Comparison of ENCODE assay signal across 10 cellular contexts in genomic region chr12:53208877-53209463, GRCh38. TPM values are rescaled to one million over a fixed set of nuclear protein-coding genes. Genes with fewer than 3 reads are reported as not detected.
A peak's percentile ranks its signal among the peaks of the same experiment; 100 is the strongest.
DNase-seq lines count a peak whose midpoint lies in the region; ATAC-seq and TF ChIP-seq lines count a peak whose summit lies in the region.
"Had no signal": no experiment of that assay in that cellular context is flagged by ENCODE, and none has a peak within 500 bp of the region (broad histone marks: within the 10 kb centered on the region; RNA-seq: fewer than 3 reads in every experiment).

No MANE protein-coding gene starts in this region.

- DNase-seq in CD8-positive, alpha-beta T cell = no peak
- peak; percentile 82 for DNase-seq in NOMO-1 (lab: John Stamatoyannopoulos, UW; ENCODE audit: unreplicated experiment in 2 of 2)
- DNase-seq in germinal center (ENCODE audit: low spot score) = peak; percentile 78
- no peak for DNase-seq in BE2C
- DNase-seq in cerebellar nuclear complex (lab: John Stamatoyannopoulos, UW) = no peak
- DNase-seq in H9 = no peak
- DNase-seq in HT-29 (ENCODE audit: low spot score) = no peak

- H3K9me3 Mint-ChIP-seq in CD8-positive, alpha-beta T cell = no peaks in the 10 kb centered on the region
- no peaks in the 10 kb centered on the region for H3K9me3 Mint-ChIP-seq in H9

- peaks cover 50% of the 10 kb centered on the region for H3K4me1 ChIP-seq in CD8-positive, alpha-beta T cell (ENCODE audit: insufficient read depth, low read length)
- H3K4me1 ChIP-seq in BE2C = peaks cover 4% of the 10 kb centered on the region; the same call in 1 of the 2 replicates
- H3K4me1 ChIP-seq in H9 (ENCODE audit: insufficient read depth, low read length) = peaks cover 5% of the 10 kb centered on the region; the same call in 1 of the 2 replicates

- no peaks in the 10 kb centered on the region for H3K79me1 ChIP-seq in H9 (ENCODE audit: insufficient read depth, low read depth, low read length, poor library complexity, severe bottlenecking)

- H2BK20ac ChIP-seq in H9 (ENCODE audit: low read depth, low read length, poor library complexity, severe bottlenecking) = no peak overlapping the region

- no peaks in the 10 kb centered on the region for H3K23me2 ChIP-seq in H9 (ENCODE audit: insufficient read length, low read depth, low read length, poor library complexity, severe bottlenecking)

- H3K4ac ChIP-seq in H9 (ENCODE audit: low read depth, low read length) = no peak overlapping the region

- peaks cover 31% of the 10 kb centered on the region for H3K36me3 ChIP-seq in CD8-positive, alpha-beta T cell (ENCODE audit: insufficient read depth, low read length)
- 0 out of 2 replicates have a peak, but pooled peaks cover 2% of the 10 kb centered on the region for H3K36me3 ChIP-seq in BE2C

- H3T11ph ChIP-seq in H9 (ENCODE audit: low read length) = no peak overlapping the region

- H4K20me1 ChIP-seq in H9 (ENCODE audit: control insufficient read depth, insufficient read depth, insufficient read length) = no peaks in the 10 kb centered on the region

- POLR2A ChIA-PET in CD8-positive, alpha-beta T cell (lab: Charles Lee) = interaction anchor here (0.6 to 4.1 kb wide), 8 partner anchors 10 to 86 kb away, joined by 3 to 27 read pairs (median 6); no protein-coding TSS in a partner anchor

- peak; percentile 4 for ATAC-seq in CD8-positive, alpha-beta T cell
- peak; percentile 35 for ATAC-seq in GM19351 (IDR thresholded peaks at IDR 0.05; ENCODE audit: unreplicated experiment)

- no peak overlapping the region for H2BK120ac ChIP-seq in H9 (ENCODE audit: low read depth, low read length, poor library complexity, severe bottlenecking)

- H3K4me3 Mint-ChIP-seq in CD8-positive, alpha-beta T cell = peak overlapping the region; percentile 75
- H3K4me3 Mint-ChIP-seq in H9 = no peak overlapping the region

- H3K27me3 Mint-ChIP-seq in CD8-positive, alpha-beta T cell (ENCODE audit: low read depth) = no peaks in the 10 kb centered on the region
- peaks cover 17% of the 10 kb centered on the region for H3K27me3 Mint-ChIP-seq in H9 (ENCODE audit: low read depth)

- no peak overlapping the region for H4K8ac ChIP-seq in H9 (replicated peaks; ENCODE audit: insufficient read length, low read depth, low read length)

- H2AFZ ChIP-seq in H9 (ENCODE audit: low read length) = no peak overlapping the region

- no peak overlapping the region for H3K4me2 ChIP-seq in H9 (ENCODE audit: insufficient read depth, insufficient read length, low read length)

- H3K23ac ChIP-seq in H9 (ENCODE audit: insufficient read length, low read depth, low read length) = no peak overlapping the region

- H3K4me1 Mint-ChIP-seq in CD8-positive, alpha-beta T cell (ENCODE audit: low read depth) = peaks cover 60% of the 10 kb centered on the region
- H3K4me1 Mint-ChIP-seq in H9 = peaks cover 20 to 22% of the 10 kb centered on the region in 2 experiments

- H3K56ac ChIP-seq in H9 (ENCODE audit: insufficient read length, low read depth, low read length) = no peak overlapping the region

- no peak for TF ChIP-seq CTCF in CD8-positive, alpha-beta T cell (IDR thresholded peaks at IDR 0.05)
- TF ChIP-seq CTCF in BE2C (IDR thresholded peaks at IDR 0.05; ENCODE audit: low read depth, low read length) (no peak), H9 (conservative IDR thresholded peaks at IDR 0.05) (no peak)

- no peak overlapping the region for H3K18ac ChIP-seq in H9 (ENCODE audit: insufficient read length, low read depth, low read length)

- no peak overlapping the region for H2BK5ac ChIP-seq in H9 (ENCODE audit: insufficient read length, low read length)

- H3K27ac Mint-ChIP-seq in CD8-positive, alpha-beta T cell = peak overlapping the region; percentile 92
- 0 out of 7 replicates have a peak overlapping the region, but pooled peaks of 1 of the 3 experiments have one; percentile 7 for H3K27ac Mint-ChIP-seq in H9

- WGBS in H9 (ENCODE audit: extremely low coverage, insufficient read length, low lambda C conversion rate) = no CpG with 5 or more reads among the region's 7 CpGs

- H2AK5ac ChIP-seq in H9 (ENCODE audit: insufficient read length, low read length) = no peak overlapping the region

- no peak overlapping the region for H2BK15ac ChIP-seq in H9 (ENCODE audit: low read depth, low read length)

- H4K5ac ChIP-seq in H9 (ENCODE audit: insufficient read length, low read depth, low read length) = no peak overlapping the region

- no peak overlapping the region for H3K14ac ChIP-seq in H9 (ENCODE audit: insufficient read depth, low read length)

- peak overlapping the region; percentile 36 for H3K4me3 ChIP-seq in CD8-positive, alpha-beta T cell (ENCODE audit: low read depth, low read length)
- no peak overlapping the region for H3K4me3 ChIP-seq in BE2C (ENCODE audit: low read depth, low read length)
- H3K4me3 ChIP-seq: cardiac muscle cell had no signal

- no peak overlapping the region for H4K91ac ChIP-seq in H9 (ENCODE audit: insufficient read length, low read depth, low read length)

- H3K36me3 Mint-ChIP-seq in CD8-positive, alpha-beta T cell = peaks cover 54% of the 10 kb centered on the region
- peaks cover 20 to 43% (median 37%) of the 10 kb centered on the region in 3 experiments; a peak in 6 of 7 replicates for H3K36me3 Mint-ChIP-seq in H9 (ENCODE audit: insufficient read depth in 1 of 3, low read depth in 3 of 3)

- H3K9me3 ChIP-seq in CD8-positive, alpha-beta T cell (ENCODE audit: low read length) = no peaks in the 10 kb centered on the region
- H3K9me3 ChIP-seq in BE2C (no peaks in the 10 kb centered on the region), H9 (ENCODE audit: control insufficient read depth, low read depth, low read length) (no peaks in the 10 kb centered on the region)

- H3K79me2 ChIP-seq in H9 (ENCODE audit: insufficient read depth, low read length) = no peaks in the 10 kb centered on the region

- H3K9ac ChIP-seq in H9 (ENCODE audit: extremely low read depth, insufficient read length, low read length) = no peak overlapping the region

- CTCF ChIA-PET in CD8-positive, alpha-beta T cell (lab: Charles Lee) = interaction anchor here (0.8 to 15.7 kb wide), 18 partner anchors 9 to 143 kb away, joined by 3 to 353 read pairs (median 5); partner anchors contain the start of genes AAAS, CSAD, ESPL1 and MYG1

- H3K27ac ChIP-seq in CD8-positive, alpha-beta T cell (ENCODE audit: low read depth, low read length) = peak overlapping the region; percentile 26
- H3K27ac ChIP-seq in H9 (ENCODE audit: insufficient read length, low read depth, low read length) = no peak overlapping the region
- H3K27ac ChIP-seq: cardiac muscle cell had no signal

- intact Hi-C loops in CD8-positive, alpha-beta T cell (cut with DNase I, micrococcal nuclease) = no loop called here

- no peak overlapping the region for H2BK12ac ChIP-seq in H9 (ENCODE audit: insufficient read length, low read depth, low read length)

- H3K27me3 ChIP-seq in CD8-positive, alpha-beta T cell (ENCODE audit: insufficient read depth, low read length) = no peaks in the 10 kb centered on the region
- H3K27me3 ChIP-seq in BE2C (no peaks in the 10 kb centered on the region), H9 (ENCODE audit: insufficient read depth, low read length) (no peaks in the 10 kb centered on the region)
- H3K27me3 ChIP-seq: cardiac muscle cell had no signal

RNA-seq across cellular contexts. Expression of gene ITGB7, which starts 1.9 kb away (rescaled TPM):
- total RNA-seq in CD8-positive, alpha-beta T cell = 100 to 1,000 TPM; 107 to 108 TPM
- polyA plus RNA-seq in BE2C (2012; ENCODE audit: insufficient read depth, insufficient read length, low read depth) = not detected
- total RNA-seq in H9 (2021) = 0.26 and 0.39 TPM in 2 replicates
- 8.1 and 11.4 TPM in 2 replicates for total RNA-seq in HT-29 (2014; rRNA removed; shearing (Covaris generic))
- total RNA-seq: lung microvascular endothelial cell had no signal

RNA-seq across cellular contexts. Expression of gene RARG, which starts 23.0 kb away (rescaled TPM):
- 10 to 100 TPM; 16.1 to 16.5 TPM for total RNA-seq in CD8-positive, alpha-beta T cell
- 20.2 TPM for polyA plus RNA-seq in BE2C (2012; ENCODE audit: insufficient read depth, insufficient read length, low read depth)
- 42.6 and 43.7 TPM in 2 replicates for total RNA-seq in H9 (2021)
- total RNA-seq in HT-29 (2014; rRNA removed; shearing (Covaris generic)) = 89.7 and 92.5 TPM in 2 replicates

RNA-seq across cellular contexts. Expression of gene CSAD, which starts 28.2 kb away (rescaled TPM):
- total RNA-seq in CD8-positive, alpha-beta T cell = 10 to 100 TPM; 28.0 to 29.6 TPM
- 12.2 TPM for polyA plus RNA-seq in BE2C (2012; ENCODE audit: insufficient read depth, insufficient read length, low read depth)
- 7.4 and 7.7 TPM in 2 replicates for total RNA-seq in H9 (2021)
- total RNA-seq in HT-29 (2014; rRNA removed; shearing (Covaris generic)) = 14.7 and 16.3 TPM in 2 replicates

RNA-seq across cellular contexts. Expression of gene ZNF740, which starts 28.4 kb away (rescaled TPM):
- 10 to 100 TPM; 24.8 to 24.9 TPM for total RNA-seq in CD8-positive, alpha-beta T cell
- polyA plus RNA-seq in BE2C (2012; ENCODE audit: insufficient read depth, insufficient read length, low read depth) = 35.0 TPM
- total RNA-seq in H9 (2021) = 41.2 and 47.2 TPM in 2 replicates
- 8.1 and 8.8 TPM in 2 replicates for total RNA-seq in HT-29 (2014; rRNA removed; shearing (Covaris generic))

RNA-seq across cellular contexts. Expression of gene ESPL1, which starts 59.1 kb away (rescaled TPM):
- 1 to 10 TPM in 1 of 2 experiments, under 1 TPM in 1; 0.56 to 1.7 TPM for total RNA-seq in CD8-positive, alpha-beta T cell
- 6.3 TPM for polyA plus RNA-seq in BE2C (2012; ENCODE audit: insufficient read depth, insufficient read length, low read depth)
- total RNA-seq in H9 (2021) = 43.2 and 43.3 TPM in 2 replicates
- 28.0 and 31.0 TPM in 2 replicates for total RNA-seq in HT-29 (2014; rRNA removed; shearing (Covaris generic))

Comparison
In these comparisons a context has a peak if more than half of its experiments do, and no peak if none do; other contexts are left out.
1. DNase-seq: peak in NOMO-1 (2 of 2) and germinal center (single experiment); none in CD8-positive, alpha-beta T cell (0 of 7), BE2C (single experiment), cerebellar nuclear complex (0 of 2), H9 (single experiment) and HT-29 (single experiment).